1 cellular context compared by ENCODE assay signal in the genomic region with DNA sequence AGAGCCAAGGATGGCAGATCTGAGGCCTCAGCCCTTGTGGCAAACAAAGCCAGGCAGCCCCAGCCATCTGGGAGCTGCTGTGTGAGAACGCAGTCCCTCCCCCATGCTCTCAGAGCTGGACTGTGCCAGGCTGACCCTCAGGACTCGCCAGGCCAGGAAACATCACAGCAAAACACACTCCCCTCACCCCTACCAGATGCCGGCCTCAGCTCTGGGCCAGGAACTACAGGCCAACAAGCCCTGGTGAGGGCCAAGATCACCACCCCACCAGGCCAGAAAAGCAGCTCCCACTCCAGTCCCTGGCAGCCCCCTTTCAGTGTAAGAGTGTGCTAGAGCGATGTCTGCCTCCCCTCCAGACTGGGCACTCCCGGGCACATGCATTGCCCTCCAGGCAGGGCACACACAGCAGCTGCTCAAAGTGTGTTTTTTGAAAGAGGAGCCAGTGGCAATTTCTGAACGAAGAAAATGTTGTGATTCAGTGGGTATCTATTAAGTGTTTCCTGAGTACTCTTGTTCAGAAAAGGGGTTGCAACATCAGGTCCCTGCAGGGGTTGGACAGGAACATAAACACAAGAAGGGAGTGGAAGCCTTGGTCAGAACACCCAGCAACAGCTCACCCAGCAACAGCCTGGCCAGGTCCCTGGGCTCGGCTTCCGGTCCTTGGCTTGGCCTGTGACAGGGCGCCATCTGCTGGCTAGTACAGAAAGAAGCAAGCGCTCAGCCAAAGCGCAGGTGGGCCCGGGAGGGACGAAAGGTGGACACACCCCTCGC.
A peak's percentile ranks its signal among the peaks of the same experiment; 100 is the strongest.
TF ChIP-seq lines count a peak whose summit lies in the region.

No MANE protein-coding gene starts in this region.

TF ChIP-seq in GM12878, 131 proteins besides CTCF, POLR2A, EP300 and RAD21 (continued from another document and continues in another):
- TF ChIP-seq, protein P1, sequence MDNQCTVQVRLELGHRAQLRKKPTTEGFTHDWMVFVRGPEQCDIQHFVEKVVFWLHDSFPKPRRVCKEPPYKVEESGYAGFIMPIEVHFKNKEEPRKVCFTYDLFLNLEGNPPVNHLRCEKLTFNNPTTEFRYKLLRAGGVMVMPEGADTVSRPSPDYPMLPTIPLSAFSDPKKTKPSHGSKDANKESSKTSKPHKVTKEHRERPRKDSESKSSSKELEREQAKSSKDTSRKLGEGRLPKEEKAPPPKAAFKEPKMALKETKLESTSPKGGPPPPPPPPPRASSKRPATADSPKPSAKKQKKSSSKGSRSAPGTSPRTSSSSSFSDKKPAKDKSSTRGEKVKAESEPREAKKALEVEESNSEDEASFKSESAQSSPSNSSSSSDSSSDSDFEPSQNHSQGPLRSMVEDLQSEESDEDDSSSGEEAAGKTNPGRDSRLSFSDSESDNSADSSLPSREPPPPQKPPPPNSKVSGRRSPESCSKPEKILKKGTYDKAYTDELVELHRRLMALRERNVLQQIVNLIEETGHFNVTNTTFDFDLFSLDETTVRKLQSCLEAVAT (IDR thresholded peaks at IDR 0.05): no peak
- no peak for TF ChIP-seq ZZZ3 (IDR thresholded peaks at IDR 0.05; ENCODE audit: control insufficient read depth, insufficient read length, low read depth)
- no peak for TF ChIP-seq BCL11A (IDR thresholded peaks at IDR 0.05; ENCODE audit: low read depth, low read length)
- no peak for TF ChIP-seq IKZF1 (conservative IDR thresholded peaks at IDR 0.05)
- no peak for TF ChIP-seq TBL1XR1 (IDR thresholded peaks at IDR 0.05; ENCODE audit: low read depth, low read length)
- TF ChIP-seq FOXK2 (IDR thresholded peaks at IDR 0.05): no peak
- no peak for TF ChIP-seq BMI1 (IDR thresholded peaks at IDR 0.05; ENCODE audit: borderline replicate concordance)
- TF ChIP-seq NFYA (IDR thresholded peaks at IDR 0.05; ENCODE audit: borderline replicate concordance, low read depth, low read length): no peak
- no peak for TF ChIP-seq EZH2 (IDR thresholded peaks at IDR 0.05; ENCODE audit: borderline replicate concordance, control insufficient read depth, low read depth, low read length)
- TF ChIP-seq ZSCAN29 (IDR thresholded peaks at IDR 0.05): no peak
- no peak for TF ChIP-seq DPF2 (IDR thresholded peaks at IDR 0.05)
- peak; percentile 73; the same call in 1 of the 2 replicates for TF ChIP-seq TCF3 (IDR thresholded peaks at IDR 0.05; ENCODE audit: borderline replicate concordance, insufficient read depth, low read depth, low read length)
- TF ChIP-seq E4F1 (IDR thresholded peaks at IDR 0.05; ENCODE audit: borderline replicate concordance, partially characterized antibody): no peak
- TF ChIP-seq SMARCA5 (IDR thresholded peaks at IDR 0.05): peak; percentile 87
- TF ChIP-seq SMC3 (IDR thresholded peaks at IDR 0.05; ENCODE audit: borderline replicate concordance, low read length): peak; percentile 95
- no peak for TF ChIP-seq KLF5 (IDR thresholded peaks at IDR 0.05; ENCODE audit: partially characterized antibody)
- TF ChIP-seq, protein P2, sequence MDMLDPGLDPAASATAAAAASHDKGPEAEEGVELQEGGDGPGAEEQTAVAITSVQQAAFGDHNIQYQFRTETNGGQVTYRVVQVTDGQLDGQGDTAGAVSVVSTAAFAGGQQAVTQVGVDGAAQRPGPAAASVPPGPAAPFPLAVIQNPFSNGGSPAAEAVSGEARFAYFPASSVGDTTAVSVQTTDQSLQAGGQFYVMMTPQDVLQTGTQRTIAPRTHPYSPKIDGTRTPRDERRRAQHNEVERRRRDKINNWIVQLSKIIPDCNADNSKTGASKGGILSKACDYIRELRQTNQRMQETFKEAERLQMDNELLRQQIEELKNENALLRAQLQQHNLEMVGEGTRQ (IDR thresholded peaks at IDR 0.05; ENCODE audit: borderline replicate concordance, low read depth, low read length): no peak
- TF ChIP-seq ATF7 (IDR thresholded peaks at IDR 0.05; ENCODE audit: low read depth): no peak
- no peak for TF ChIP-seq ZNF622 (IDR thresholded peaks at IDR 0.05)
- TF ChIP-seq HSF1 (IDR thresholded peaks at IDR 0.05; ENCODE audit: low read depth, low read length): no peak
- TF ChIP-seq HDAC2 (IDR thresholded peaks at IDR 0.05): no peak
- TF ChIP-seq IKZF2 (IDR thresholded peaks at IDR 0.05): no peak
- no peak for TF ChIP-seq MYB (IDR thresholded peaks at IDR 0.05; ENCODE audit: borderline replicate concordance, low read depth, low read length)
- no peak for TF ChIP-seq SIN3A (IDR thresholded peaks at IDR 0.05; ENCODE audit: low read depth, low read length)
- TF ChIP-seq ZNF687 (IDR thresholded peaks at IDR 0.05): peak; percentile 85
- TF ChIP-seq, protein P3, sequence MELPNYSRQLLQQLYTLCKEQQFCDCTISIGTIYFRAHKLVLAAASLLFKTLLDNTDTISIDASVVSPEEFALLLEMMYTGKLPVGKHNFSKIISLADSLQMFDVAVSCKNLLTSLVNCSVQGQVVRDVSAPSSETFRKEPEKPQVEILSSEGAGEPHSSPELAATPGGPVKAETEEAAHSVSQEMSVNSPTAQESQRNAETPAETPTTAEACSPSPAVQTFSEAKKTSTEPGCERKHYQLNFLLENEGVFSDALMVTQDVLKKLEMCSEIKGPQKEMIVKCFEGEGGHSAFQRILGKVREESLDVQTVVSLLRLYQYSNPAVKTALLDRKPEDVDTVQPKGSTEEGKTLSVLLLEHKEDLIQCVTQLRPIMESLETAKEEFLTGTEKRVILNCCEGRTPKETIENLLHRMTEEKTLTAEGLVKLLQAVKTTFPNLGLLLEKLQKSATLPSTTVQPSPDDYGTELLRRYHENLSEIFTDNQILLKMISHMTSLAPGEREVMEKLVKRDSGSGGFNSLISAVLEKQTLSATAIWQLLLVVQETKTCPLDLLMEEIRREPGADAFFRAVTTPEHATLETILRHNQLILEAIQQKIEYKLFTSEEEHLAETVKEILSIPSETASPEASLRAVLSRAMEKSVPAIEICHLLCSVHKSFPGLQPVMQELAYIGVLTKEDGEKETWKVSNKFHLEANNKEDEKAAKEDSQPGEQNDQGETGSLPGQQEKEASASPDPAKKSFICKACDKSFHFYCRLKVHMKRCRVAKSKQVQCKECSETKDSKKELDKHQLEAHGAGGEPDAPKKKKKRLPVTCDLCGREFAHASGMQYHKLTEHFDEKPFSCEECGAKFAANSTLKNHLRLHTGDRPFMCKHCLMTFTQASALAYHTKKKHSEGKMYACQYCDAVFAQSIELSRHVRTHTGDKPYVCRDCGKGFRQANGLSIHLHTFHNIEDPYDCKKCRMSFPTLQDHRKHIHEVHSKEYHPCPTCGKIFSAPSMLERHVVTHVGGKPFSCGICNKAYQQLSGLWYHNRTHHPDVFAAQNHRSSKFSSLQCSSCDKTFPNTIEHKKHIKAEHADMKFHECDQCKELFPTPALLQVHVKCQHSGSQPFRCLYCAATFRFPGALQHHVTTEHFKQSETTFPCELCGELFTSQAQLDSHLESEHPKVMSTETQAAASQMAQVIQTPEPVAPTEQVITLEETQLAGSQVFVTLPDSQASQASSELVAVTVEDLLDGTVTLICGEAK (IDR thresholded peaks at IDR 0.05; ENCODE audit: borderline replicate concordance): no peak
- TF ChIP-seq WRNIP1 (IDR thresholded peaks at IDR 0.05; ENCODE audit: borderline replicate concordance, low read depth, low read length): no peak
- TF ChIP-seq TARDBP (IDR thresholded peaks at IDR 0.05; ENCODE audit: borderline replicate concordance): no peak
- TF ChIP-seq HDAC6 (IDR thresholded peaks at IDR 0.05; ENCODE audit: unreplicated experiment): no peak
- TF ChIP-seq IRF4 (IDR thresholded peaks at IDR 0.05; ENCODE audit: low read depth, low read length): peak; percentile 70; the same call in 1 of the 2 replicates
- no peak for TF ChIP-seq NFIC (IDR thresholded peaks at IDR 0.05; ENCODE audit: low read depth, low read length)
- no peak for TF ChIP-seq MTA2 (IDR thresholded peaks at IDR 0.05; ENCODE audit: low read depth)
- no peak for TF ChIP-seq TAF1 (IDR thresholded peaks at IDR 0.05; ENCODE audit: borderline replicate concordance, low read depth, low read length)
- TF ChIP-seq SMAD1 (IDR thresholded peaks at IDR 0.05; ENCODE audit: low read depth, partially characterized antibody): no peak
- no peak for TF ChIP-seq POLR2AphosphoS2 (IDR thresholded peaks at IDR 0.05; ENCODE audit: low read depth, low read length)
- TF ChIP-seq IRF3 (IDR thresholded peaks at IDR 0.05): no peak
- no peak for TF ChIP-seq GATAD2B (conservative IDR thresholded peaks at IDR 0.05; ENCODE audit: low read depth)
- TF ChIP-seq ASH2L (IDR thresholded peaks at IDR 0.05; ENCODE audit: borderline replicate concordance, low read depth): no peak
- peak; percentile 43 for TF ChIP-seq SP1 (IDR thresholded peaks at IDR 0.05; ENCODE audit: low read depth, low read length)
- peak; percentile 77 for TF ChIP-seq YY1 (IDR thresholded peaks at IDR 0.05; ENCODE audit: low read depth, low read length)
- TF ChIP-seq LARP7 (IDR thresholded peaks at IDR 0.05): peak; percentile 31; the same call in 1 of the 2 replicates
- TF ChIP-seq MEF2A (IDR thresholded peaks at IDR 0.05; ENCODE audit: insufficient read depth, low read depth, low read length): no peak
- TF ChIP-seq MEF2B (IDR thresholded peaks at IDR 0.05; ENCODE audit: partially characterized antibody, poor library complexity, severe bottlenecking): no peak
- TF ChIP-seq RAD51 (IDR thresholded peaks at IDR 0.05): no peak
- TF ChIP-seq CEBPB (IDR thresholded peaks at IDR 0.05; ENCODE audit: borderline replicate concordance in 1 of 2, low read depth in 2 of 2, low read length in 2 of 2): 0 out of 4 replicates have a peak, but pooled peaks of 1 of the 2 experiments have one; percentile 8
- TF ChIP-seq ZNF24 (IDR thresholded peaks at IDR 0.05): peak; percentile 29; the same call in 1 of the 2 replicates
- no peak for TF ChIP-seq SREBF2 (IDR thresholded peaks at IDR 0.05; ENCODE audit: low read length)
- 0 out of 4 replicates have a peak, but pooled peaks of 1 of the 2 experiments have one; percentile 30 for TF ChIP-seq SRF (IDR thresholded peaks at IDR 0.05; ENCODE audit: low read depth in 2 of 2, low read length in 2 of 2)
